ENCODE assay signal across 32 cellular contexts in genomic region chr3:16589120-16589519, GRCh38. TPM values are rescaled to one million over a fixed set of nuclear protein-coding genes. Genes with fewer than 3 reads are reported as not detected.
"Had no signal": no experiment of that assay in that cellular context is flagged by ENCODE, and none has a peak within 500 bp of the region (broad histone marks: within the 10 kb centered on the region; RNA-seq: fewer than 3 reads in every experiment).

No MANE protein-coding gene starts in this region.

- DNase-seq: activated CD4-positive, alpha-beta memory T cell treated with anti-CD3 and anti-CD28 coated beads, Interleukin-2, amount 10 ng/mL, durations not matched to agents 7 days and 5 days; activated CD4-positive, alpha-beta T cell treated with anti-CD3 and anti-CD28 coated beads for 1 hour; activated CD4-positive, alpha-beta T cell treated with anti-CD3 and anti-CD28 coated beads for 4 hours; activated CD4-positive, alpha-beta T cell treated with anti-CD3 and anti-CD28 coated beads, Interleukin-2, amount 10 ng/mL, durations not matched to agents 7 days and 5 days; activated CD4-positive, alpha-beta T cell treated with anti-CD3 and anti-CD28 coated beads, Interleukin-2, amount 50 U/mL, for 4 hours; activated CD8-positive, alpha-beta memory T cell treated with anti-CD3 and anti-CD28 coated beads, Interleukin-2, amount 50 U/mL, for 48 hours; activated effector memory CD4-positive, alpha-beta T cell treated with anti-CD3 and anti-CD28 coated beads, Interleukin-2, amount 50 U/mL, for 16 hours; activated naive CD4-positive, alpha-beta T cell treated with anti-CD3 and anti-CD28 coated beads for 36 hours; activated naive CD8-positive, alpha-beta T cell treated with anti-CD3 and anti-CD28 coated beads for 36 hours; activated naive CD8-positive, alpha-beta T cell treated with anti-CD3 and anti-CD28 coated beads, Interleukin-2, amount 50 U/mL, for 24 hours; activated T-cell treated with anti-CD3 and anti-CD28 coated beads for 4 hours; activated T-cell treated with anti-CD3 and anti-CD28 coated beads, Interleukin-2, amount 50 U/mL, for 24 hours; adrenal gland; amygdala; aorta; body of pancreas; caudate nucleus; cortex of kidney; dermis blood vessel endothelial cell; effector CD4-positive, alpha-beta T cell; effector memory CD8-positive, alpha-beta T cell; erythroblast; foreskin keratinocyte; heart right ventricle had no signal

- H3K9me3 Mint-ChIP-seq: activated CD4-positive, alpha-beta memory T cell treated with anti-CD3 and anti-CD28 coated beads, Interleukin-2, amount 10 ng/mL, durations not matched to agents 7 days and 5 days; activated CD4-positive, alpha-beta T cell treated with anti-CD3 and anti-CD28 coated beads, Interleukin-2, amount 10 ng/mL, durations not matched to agents 7 days and 5 days; activated naive CD4-positive, alpha-beta T cell treated with anti-CD3 and anti-CD28 coated beads for 36 hours; activated naive CD4-positive, alpha-beta T cell treated with anti-CD3 and anti-CD28 coated beads, Interleukin-2, amount 50 U/mL, for 24 hours; activated naive CD8-positive, alpha-beta T cell treated with anti-CD3 and anti-CD28 coated beads for 36 hours; activated naive CD8-positive, alpha-beta T cell treated with anti-CD3 and anti-CD28 coated beads, Interleukin-2, amount 50 U/mL, for 24 hours; activated T-cell treated with anti-CD3 and anti-CD28 coated beads, Interleukin-2, amount 50 U/mL, for 24 hours; activated T-helper 2 cell treated with anti-CD3 and anti-CD28 coated beads, Interferon-gamma antibody, Interleukin-2, Interleukin-4, amounts not matched to agents 10 μg/mL and 5 μg/mL and 100 μg/mL, durations not matched to agents 14 hours and 24 hours and 36 hours; effector memory CD8-positive, alpha-beta T cell had no signal

- H3K4me3 Mint-ChIP-seq: activated CD4-positive, alpha-beta memory T cell treated with anti-CD3 and anti-CD28 coated beads, Interleukin-2, amount 10 ng/mL, durations not matched to agents 7 days and 5 days; activated CD4-positive, alpha-beta T cell treated with anti-CD3 and anti-CD28 coated beads, Interleukin-2, amount 10 ng/mL, durations not matched to agents 7 days and 5 days; activated naive CD4-positive, alpha-beta T cell treated with anti-CD3 and anti-CD28 coated beads for 36 hours; activated naive CD4-positive, alpha-beta T cell treated with anti-CD3 and anti-CD28 coated beads, Interleukin-2, amount 50 U/mL, for 24 hours; activated naive CD8-positive, alpha-beta T cell treated with anti-CD3 and anti-CD28 coated beads for 36 hours; activated naive CD8-positive, alpha-beta T cell treated with anti-CD3 and anti-CD28 coated beads, Interleukin-2, amount 50 U/mL, for 24 hours; activated T-cell treated with anti-CD3 and anti-CD28 coated beads, Interleukin-2, amount 50 U/mL, for 24 hours; effector memory CD8-positive, alpha-beta T cell had no signal

- H3K4me3 ChIP-seq: adrenal gland, body of pancreas, esophagus muscularis mucosa, gastroesophageal sphincter, heart right ventricle had no signal

- H3K36me3 ChIP-seq: adrenal gland, esophagus muscularis mucosa, gastroesophageal sphincter, heart right ventricle had no signal

- H3K9me3 ChIP-seq: adrenal gland, body of pancreas, esophagus muscularis mucosa, gastroesophageal sphincter, heart right ventricle had no signal

- H3K4me1 ChIP-seq: adrenal gland, body of pancreas, esophagus muscularis mucosa, foreskin keratinocyte, gastroesophageal sphincter, heart right ventricle had no signal

- H3K4me1 Mint-ChIP-seq: activated naive CD4-positive, alpha-beta T cell treated with anti-CD3 and anti-CD28 coated beads, Interleukin-2, amount 50 U/mL, for 24 hours had no signal

- H3K27ac ChIP-seq: adrenal gland, body of pancreas, esophagus muscularis mucosa, foreskin keratinocyte, gastroesophageal sphincter, heart right ventricle had no signal

- H3K27me3 ChIP-seq: adrenal gland, body of pancreas, esophagus muscularis mucosa, foreskin keratinocyte, gastroesophageal sphincter, heart right ventricle had no signal

- ATAC-seq: activated naive CD8-positive, alpha-beta T cell treated with anti-CD3 and anti-CD28 coated beads, Interleukin-2, amount 50 U/mL, for 24 hours; body of pancreas; foreskin keratinocyte; gastroesophageal sphincter; heart right ventricle had no signal

- H3K36me3 Mint-ChIP-seq: activated naive CD4-positive, alpha-beta T cell treated with anti-CD3 and anti-CD28 coated beads, Interleukin-2, amount 50 U/mL, for 24 hours; activated naive CD8-positive, alpha-beta T cell treated with anti-CD3 and anti-CD28 coated beads for 36 hours had no signal

- H3K27me3 Mint-ChIP-seq: activated naive CD4-positive, alpha-beta T cell treated with anti-CD3 and anti-CD28 coated beads, Interleukin-2, amount 50 U/mL, for 24 hours; effector memory CD8-positive, alpha-beta T cell had no signal

- H3K27ac Mint-ChIP-seq: activated CD4-positive, alpha-beta memory T cell treated with anti-CD3 and anti-CD28 coated beads, Interleukin-2, amount 10 ng/mL, durations not matched to agents 7 days and 5 days; activated CD4-positive, alpha-beta T cell treated with anti-CD3 and anti-CD28 coated beads, Interleukin-2, amount 10 ng/mL, durations not matched to agents 7 days and 5 days; activated naive CD4-positive, alpha-beta T cell treated with anti-CD3 and anti-CD28 coated beads for 36 hours; activated naive CD4-positive, alpha-beta T cell treated with anti-CD3 and anti-CD28 coated beads, Interleukin-2, amount 50 U/mL, for 24 hours; activated naive CD8-positive, alpha-beta T cell treated with anti-CD3 and anti-CD28 coated beads for 36 hours; activated naive CD8-positive, alpha-beta T cell treated with anti-CD3 and anti-CD28 coated beads, Interleukin-2, amount 50 U/mL, for 24 hours; activated T-cell treated with anti-CD3 and anti-CD28 coated beads, Interleukin-2, amount 50 U/mL, for 24 hours; activated T-helper 2 cell treated with anti-CD3 and anti-CD28 coated beads, Interferon-gamma antibody, Interleukin-2, Interleukin-4, amounts not matched to agents 10 μg/mL and 5 μg/mL and 100 μg/mL, durations not matched to agents 14 hours and 24 hours and 36 hours; effector memory CD8-positive, alpha-beta T cell had no signal

- FAIRE-seq: colon had no signal

RNA-seq across cellular contexts. Expression of gene DAZL, which starts 16.1 kb away (rescaled TPM):
- total RNA-seq: activated CD4-positive, alpha-beta memory T cell treated with anti-CD3 and anti-CD28 coated beads, Interleukin-2, amount 10 ng/mL, durations not matched to agents 7 days and 5 days; activated CD4-positive, alpha-beta T cell treated with anti-CD3 and anti-CD28 coated beads, Interleukin-2, amount 10 ng/mL, durations not matched to agents 7 days and 5 days; activated naive CD4-positive, alpha-beta T cell treated with anti-CD3 and anti-CD28 coated beads for 36 hours; activated naive CD8-positive, alpha-beta T cell treated with anti-CD3 and anti-CD28 coated beads for 36 hours; activated T-helper 2 cell treated with anti-CD3 and anti-CD28 coated beads, Interferon-gamma antibody, Interleukin-2, Interleukin-4, amounts not matched to agents 10 μg/mL and 5 μg/mL and 100 μg/mL, durations not matched to agents 14 hours and 24 hours and 36 hours; adrenal gland; aorta; body of pancreas; chondrocyte; dermis blood vessel endothelial cell; esophagus muscularis mucosa; foreskin keratinocyte; gastroesophageal sphincter; glomerular endothelial cell; heart right ventricle; T-helper 1 cell treated with Interleukin-12 subunit alpha and Interleukin-12 subunit beta and Interleukin-4 antibody, amounts not matched to agents 30 ng/mL and 1 ng/mL, for 36 hours had no signal
- polyA plus RNA-seq: aorta, foreskin keratinocyte, heart right ventricle had no signal
